In genomic region chr3:172656602-172657001, GRCh38 we compare ENCODE assay signal across 23 cellular contexts. TPM values are rescaled to one million over a fixed set of nuclear protein-coding genes. Genes with fewer than 3 reads are reported as not detected.
A peak's percentile ranks its signal among the peaks of the same experiment; 100 is the strongest.
DNase-seq lines count a peak whose midpoint lies in the region; ATAC-seq and TF ChIP-seq lines count a peak whose summit lies in the region.
"Had no signal": no experiment of that assay in that cellular context is flagged by ENCODE, and none has a peak within 500 bp of the region (broad histone marks: within the 10 kb centered on the region; RNA-seq: fewer than 3 reads in every experiment).

No MANE protein-coding gene starts in this region.

- DNase-seq in Panc1 (ENCODE audit: low read depth, low spot score) (no peak), esophagus muscularis mucosa (ENCODE audit: extremely low spot score) (peak; percentile 14), right lobe of liver (peak in 1 of 3 donors; percentile 48), RWPE1 (ENCODE audit: low spot score) (no peak)
- no peak for DNase-seq in activated naive CD4-positive, alpha-beta T cell treated with anti-CD3 and anti-CD28 coated beads, Interleukin-2, amount 50 U/mL, for 16 hours
- DNase-seq: 8988T; ACHN; BE2C; C1 segment of cervical spinal cord; CD4-positive, alpha-beta memory T cell; CD4-positive, CD25-positive, alpha-beta regulatory T cell; CD8-positive, alpha-beta memory T cell; COR-L47; DMS 273 treated with DMSO at 0.1 percent for 48 hours; DMS153; DMS53; DMS79; DND-41; EL; GDM1 had no signal

- intact Hi-C loops in Panc1 (cut with micrococcal nuclease; ENCODE audit: unreplicated experiment) (no loop called here), esophagus muscularis mucosa (cut with DNase I) (no loop called here), right lobe of liver (cut with DNase I) (no loop called here)

- TF ChIP-seq EP300 in esophagus muscularis mucosa (IDR thresholded peaks at IDR 0.05), result no peak

- in situ Hi-C loops in Panc1 (cut with HindIII; ENCODE audit: low pct_unique_long_range_greater_than_20kb, low sequenced_read_pairs), result no loop called here

- H3K27me3 ChIP-seq in Panc1 (ENCODE audit: control insufficient read depth, insufficient read depth, low read length), result no peaks in the 10 kb centered on the region
- H3K27me3 ChIP-seq in esophagus muscularis mucosa, result no peaks in the 10 kb centered on the region
- H3K27me3 ChIP-seq in right lobe of liver, result no peaks in the 10 kb centered on the region
- H3K27me3 ChIP-seq: BE2C, BLaER1 had no signal

- ATAC-seq in Panc1, result no peak
- ATAC-seq in right lobe of liver, result peak; percentile 36 to 95 (median 74)
- no peak for ATAC-seq in HG02870 (IDR thresholded peaks at IDR 0.05; ENCODE audit: unreplicated experiment)
- ATAC-seq: GM12878 had no signal

- TF ChIP-seq CTCF in Panc1 (IDR thresholded peaks at IDR 0.05) (no peak), esophagus muscularis mucosa (IDR thresholded peaks at IDR 0.05) (no peak), right lobe of liver (IDR thresholded peaks at IDR 0.05) (no peak), RWPE1 (conservative IDR thresholded peaks at IDR 0.05; ENCODE audit: low read depth) (no peak)

- WGBS in esophagus muscularis mucosa, result 93% methylated on average over 8 of the region's 8 CpGs
- WGBS in right lobe of liver (ENCODE audit: insufficient coverage, low coverage, low lambda C conversion rate, missing lambda C conversion rate), result 66% methylated on average over 7 of the region's 8 CpGs

- H3K4me1 ChIP-seq in Panc1 (ENCODE audit: control insufficient read depth, insufficient read depth, low read length), result peaks cover 25% of the 10 kb centered on the region
- H3K4me1 ChIP-seq in esophagus muscularis mucosa, result peaks cover 10 to 27% (median 11%) of the 10 kb centered on the region in 4 donors
- no peaks in the 10 kb centered on the region for H3K4me1 ChIP-seq in right lobe of liver
- H3K4me1 ChIP-seq: BE2C had no signal

- H3K36me3 ChIP-seq in Panc1 (ENCODE audit: control insufficient read depth, insufficient read depth, low read length), result no peaks in the 10 kb centered on the region
- no peaks in the 10 kb centered on the region for H3K36me3 ChIP-seq in esophagus muscularis mucosa
- H3K36me3 ChIP-seq in right lobe of liver, result no peaks in the 10 kb centered on the region
- H3K36me3 ChIP-seq: BE2C, BLaER1 had no signal

- no TSS peak for BruUV-seq in Panc1 (replicated peaks; lab: Mats Ljungman, UMichigan)

- H3K4me3 ChIP-seq in Panc1 (ENCODE audit: low read depth in 2 of 2, low read length in 2 of 2) (no peak overlapping the region), esophagus muscularis mucosa (no peak overlapping the region), right lobe of liver (no peak overlapping the region)
- H3K4me3 ChIP-seq: BLaER1, GM12878 had no signal

- H3K9me3 ChIP-seq in Panc1 (ENCODE audit: control insufficient read depth, insufficient read depth, low read depth, low read length) (no peaks in the 10 kb centered on the region), esophagus muscularis mucosa (no peaks in the 10 kb centered on the region), right lobe of liver (no peaks in the 10 kb centered on the region)
- H3K9me3 ChIP-seq: BE2C had no signal

- POLR2A ChIA-PET in Panc1 (lab: Charles Lee) (interaction anchor here (1.2 kb wide), 1 partner anchor 29 kb away, joined by 4 read pairs; no protein-coding TSS in a partner anchor), RWPE1 (lab: Yijun Ruan, JAX; ENCODE audit: low non-redundant PET) (no interaction called here)

- CTCF ChIA-PET in Panc1 (lab: Charles Lee), result no interaction called here
- CTCF ChIA-PET in RWPE1 (lab: Yijun Ruan, JAX), result interaction anchor here (0.5 kb wide), 1 partner anchor 49 kb away, joined by 5 read pairs; no protein-coding TSS in a partner anchor

- H3K27ac ChIP-seq in Panc1 (ENCODE audit: low read length), result peak overlapping the region; percentile 6; the same call in 1 of the 2 replicates
- no peak overlapping the region for H3K27ac ChIP-seq in esophagus muscularis mucosa (replicated peaks in 1 of 4)
- H3K27ac ChIP-seq in right lobe of liver, result no peak overlapping the region
- H3K27ac ChIP-seq in RWPE1, result no peak overlapping the region
- H3K27ac ChIP-seq: BLaER1 had no signal

- no peak for TF ChIP-seq POLR2A in esophagus muscularis mucosa (IDR thresholded peaks at IDR 0.05; ENCODE audit: low read depth)
- no peak for TF ChIP-seq POLR2A in right lobe of liver (IDR thresholded peaks at IDR 0.05)

RNA-seq across cellular contexts. Expression of gene NCEH1, which starts 54.3 kb away (rescaled TPM):
- total RNA-seq in Panc1 (2021; ENCODE audit: unreplicated experiment), result 73.0 TPM
- 31.7 TPM for polyA plus RNA-seq in Panc1 (2012; ENCODE audit: insufficient read length)
- total RNA-seq in esophagus muscularis mucosa, result 10 to 100 TPM in 1 of 4 donors, 1 to 10 TPM in 3; 3.0 to 11.6 (median 3.7) TPM
- total RNA-seq in right lobe of liver, result 10 to 100 TPM in 1 of 6 experiments, 1 to 10 TPM in 5; 1.5 to 13.0 (median 4.3) TPM

Comparison
In these comparisons a context has a peak if more than half of its experiments do, and no peak if none do; other contexts are left out.
1. ATAC-seq: peak in right lobe of liver (4 of 4); none in Panc1 (single experiment) and HG02870 (single experiment).